8 cellular contexts compared by ENCODE assay signal in the genomic region with DNA sequence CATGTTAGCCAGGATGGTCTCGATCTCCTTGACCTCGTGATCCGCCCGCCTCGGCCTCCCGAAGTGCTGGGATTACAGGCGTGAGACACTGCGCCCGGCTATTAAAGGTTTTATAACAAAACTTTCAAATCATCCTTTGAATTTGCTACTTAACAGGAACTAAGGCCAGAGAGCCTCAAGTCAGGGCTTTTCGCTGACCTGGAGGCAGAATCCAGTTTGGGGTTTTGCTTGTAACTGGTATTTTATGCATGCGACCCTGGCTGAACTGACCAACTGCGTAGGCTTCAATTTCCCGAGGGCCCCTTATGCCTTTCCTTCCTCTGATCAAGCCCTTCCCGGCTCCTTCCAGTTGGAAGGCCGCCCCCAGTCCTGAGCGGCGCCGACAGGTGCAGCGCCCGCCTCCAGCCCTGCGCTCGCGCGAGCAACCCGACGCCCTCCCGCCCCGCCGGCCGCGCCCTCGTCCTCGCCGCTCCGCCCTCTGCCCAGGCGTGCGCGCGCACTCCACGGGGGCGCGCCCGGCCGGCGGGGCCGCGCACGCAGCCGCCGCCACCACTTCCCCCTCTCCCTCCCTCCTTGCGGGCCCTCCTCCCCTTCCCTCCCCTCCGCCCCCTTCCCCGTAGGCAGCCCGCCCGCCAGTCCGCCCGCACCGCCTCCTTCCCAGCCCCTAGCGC. TPM values are rescaled to one million over a fixed set of nuclear protein-coding genes. Genes with fewer than 3 reads are reported as not detected.
A peak's percentile ranks its signal among the peaks of the same experiment; 100 is the strongest.
DNase-seq lines count a peak whose midpoint lies in the region; ATAC-seq and TF ChIP-seq lines count a peak whose summit lies in the region.
"Not testable (repeated sequence)": the region's sequence is repeated elsewhere in the genome, so short reads cannot be mapped to it uniquely, and the experiment has no call there.

A gene with protein sequence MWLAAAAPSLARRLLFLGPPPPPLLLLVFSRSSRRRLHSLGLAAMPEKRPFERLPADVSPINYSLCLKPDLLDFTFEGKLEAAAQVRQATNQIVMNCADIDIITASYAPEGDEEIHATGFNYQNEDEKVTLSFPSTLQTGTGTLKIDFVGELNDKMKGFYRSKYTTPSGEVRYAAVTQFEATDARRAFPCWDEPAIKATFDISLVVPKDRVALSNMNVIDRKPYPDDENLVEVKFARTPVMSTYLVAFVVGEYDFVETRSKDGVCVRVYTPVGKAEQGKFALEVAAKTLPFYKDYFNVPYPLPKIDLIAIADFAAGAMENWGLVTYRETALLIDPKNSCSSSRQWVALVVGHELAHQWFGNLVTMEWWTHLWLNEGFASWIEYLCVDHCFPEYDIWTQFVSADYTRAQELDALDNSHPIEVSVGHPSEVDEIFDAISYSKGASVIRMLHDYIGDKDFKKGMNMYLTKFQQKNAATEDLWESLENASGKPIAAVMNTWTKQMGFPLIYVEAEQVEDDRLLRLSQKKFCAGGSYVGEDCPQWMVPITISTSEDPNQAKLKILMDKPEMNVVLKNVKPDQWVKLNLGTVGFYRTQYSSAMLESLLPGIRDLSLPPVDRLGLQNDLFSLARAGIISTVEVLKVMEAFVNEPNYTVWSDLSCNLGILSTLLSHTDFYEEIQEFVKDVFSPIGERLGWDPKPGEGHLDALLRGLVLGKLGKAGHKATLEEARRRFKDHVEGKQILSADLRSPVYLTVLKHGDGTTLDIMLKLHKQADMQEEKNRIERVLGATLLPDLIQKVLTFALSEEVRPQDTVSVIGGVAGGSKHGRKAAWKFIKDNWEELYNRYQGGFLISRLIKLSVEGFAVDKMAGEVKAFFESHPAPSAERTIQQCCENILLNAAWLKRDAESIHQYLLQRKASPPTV (plus strand): TSS at position 552 of the 671 bp plus-strand sequence. CDS start 193 bp downstream, outside the sequence.

- H3K27ac Mint-ChIP-seq in activated naive CD8-positive, alpha-beta T cell treated with anti-CD3 and anti-CD28 coated beads, Interleukin-2, amount 50 U/mL, for 24 hours: peak within 1 kb of the TSS; percentile 91
- peak within 1 kb of the TSS; percentile 84 for H3K27ac Mint-ChIP-seq in osteocyte (ENCODE audit: unreplicated experiment)

- not testable (repeated sequence) for TF ChIP-seq POLR2A in suprapubic skin (IDR thresholded peaks at IDR 0.05)

- not testable (repeated sequence) for H3K9me3 Mint-ChIP-seq in activated naive CD8-positive, alpha-beta T cell treated with anti-CD3 and anti-CD28 coated beads, Interleukin-2, amount 50 U/mL, for 24 hours; osteocyte (ENCODE audit: unreplicated experiment)

- not testable (repeated sequence) for H3K27me3 Mint-ChIP-seq in activated naive CD8-positive, alpha-beta T cell treated with anti-CD3 and anti-CD28 coated beads, Interleukin-2, amount 50 U/mL, for 24 hours; osteocyte (ENCODE audit: unreplicated experiment)

- peaks cover 12% of the 10 kb centered on the region for H3K4me1 Mint-ChIP-seq in activated naive CD8-positive, alpha-beta T cell treated with anti-CD3 and anti-CD28 coated beads, Interleukin-2, amount 50 U/mL, for 24 hours
- peaks cover 16% of the 10 kb centered on the region for H3K4me1 Mint-ChIP-seq in osteocyte (ENCODE audit: unreplicated experiment)

- H3K9me3 ChIP-seq in suprapubic skin: not testable (repeated sequence)

- not testable (repeated sequence) for TF ChIP-seq EP300 in suprapubic skin (IDR thresholded peaks at IDR 0.05)

- peak within 1 kb of the TSS; percentile 77 for H3K4me3 ChIP-seq in GM08714 (ENCODE audit: low read length)
- H3K4me3 ChIP-seq in suprapubic skin: peak within 1 kb of the TSS; percentile 75

- not testable (repeated sequence) for TF ChIP-seq CTCF in osteocyte (IDR thresholded peaks at IDR 0.05); suprapubic skin (IDR thresholded peaks at IDR 0.05)

- peak within 1 kb of the TSS; percentile 95 for H3K27ac ChIP-seq in suprapubic skin

- H3K36me3 ChIP-seq in suprapubic skin: not testable (repeated sequence)

- WGBS in suprapubic skin: 79% methylated on average over 11 of the region's 59 CpGs

- peak within 1 kb of the TSS; percentile 90 for H3K4me3 Mint-ChIP-seq in activated naive CD8-positive, alpha-beta T cell treated with anti-CD3 and anti-CD28 coated beads, Interleukin-2, amount 50 U/mL, for 24 hours
- H3K4me3 Mint-ChIP-seq in osteocyte (ENCODE audit: unreplicated experiment): peak within 1 kb of the TSS; percentile 93

- peak; percentile 45 for DNase-seq in NCI-H1417 treated with DMSO at 0.1 percent for 48 hours (lab: John Stamatoyannopoulos, UW)
- DNase-seq in T-helper 1 cell: peak; percentile 87 to 90 (median 88)
- DNase-seq in activated naive CD8-positive, alpha-beta T cell treated with anti-CD3 and anti-CD28 coated beads, Interleukin-2, amount 50 U/mL, for 24 hours: peak; percentile 83
- DNase-seq in Right ventricle myocardium inferior (ENCODE audit: missing footprints): peak; percentile 93
- peak; percentile 95 for DNase-seq in osteocyte (ENCODE audit: extremely low spot score, unreplicated experiment)
- peak; percentile 91 to 94 for DNase-seq in suprapubic skin (ENCODE audit: low spot score in 2 of 2)

- not testable (repeated sequence) for H3K36me3 Mint-ChIP-seq in activated naive CD8-positive, alpha-beta T cell treated with anti-CD3 and anti-CD28 coated beads, Interleukin-2, amount 50 U/mL, for 24 hours (ENCODE audit: low read depth); osteocyte (ENCODE audit: unreplicated experiment)

- not testable (repeated sequence) for H3K27me3 ChIP-seq in suprapubic skin

- intact Hi-C loops in Right ventricle myocardium inferior (cut with DNase I): not testable (repeated sequence)

- peaks cover 16% of the 10 kb centered on the region for H3K4me1 ChIP-seq in suprapubic skin

- ATAC-seq in HG02759 (IDR thresholded peaks at IDR 0.05; ENCODE audit: unreplicated experiment): peak; percentile 84
- peak; percentile 82 for ATAC-seq in activated naive CD8-positive, alpha-beta T cell treated with anti-CD3 and anti-CD28 coated beads, Interleukin-2, amount 50 U/mL, for 24 hours
- ATAC-seq in Right ventricle myocardium inferior: peak; percentile 95

RNA-seq across cellular contexts. Expression of the gene that starts here (rescaled TPM):
- 83.9 TPM for total RNA-seq in Right ventricle myocardium inferior
- total RNA-seq in osteocyte: 130 and 139 TPM in 2 replicates
- total RNA-seq in suprapubic skin: 100 to 1,000 TPM in 3 of 4 donors, 10 to 100 TPM in 1; 96.8 to 317 (median 124) TPM

Comparison
In these comparisons a context has a peak if more than half of its experiments do, and no peak if none do; other contexts are left out.
1. Peak in every context shown above with its lines: DNase-seq, ATAC-seq, H3K4me3 ChIP-seq and H3K27ac ChIP-seq.
2. DNase-seq: peak in every context shown above with its lines; median percentile 95 in osteocyte; 93 in Right ventricle myocardium inferior; 92 in suprapubic skin; 88 in T-helper 1 cell; 83 in activated naive CD8-positive, alpha-beta T cell treated with anti-CD3 and anti-CD28 coated beads, Interleukin-2, amount 50 U/mL, for 24 hours; 45 in NCI-H1417 treated with DMSO at 0.1 percent for 48 hours.